18 cellular contexts compared by ENCODE assay signal in genomic region chr10:96421995-96422394, GRCh38.
"Had no signal": no experiment of that assay in that cellular context is flagged by ENCODE, and none has a peak within 500 bp of the region (broad histone marks: within the 10 kb centered on the region; RNA-seq: fewer than 3 reads in every experiment).

No MANE protein-coding gene starts in this region.

- H3K27ac ChIP-seq: coronary artery, heart right ventricle, lower lobe of right lung, thyroid gland had no signal

- DNase-seq: activated CD4-positive, alpha-beta T cell treated with anti-CD3 and anti-CD28 coated beads for 4 hours; activated CD4-positive, alpha-beta T cell treated with anti-CD3 and anti-CD28 coated beads, Interleukin-2, amount 50 U/mL, for 48 hours; activated CD4-positive, CD25-positive, alpha-beta regulatory T cell; activated naive CD4-positive, alpha-beta T cell treated with Interleukin-2 at 50 U/mL for 16 hours; activated naive CD8-positive, alpha-beta T cell treated with anti-CD3 and anti-CD28 coated beads for 36 hours; activated T-cell treated with anti-CD3 and anti-CD28 coated beads, Interleukin-2, amount 50 U/mL, for 48 hours; heart right ventricle; left colon; lower lobe of right lung; mesendoderm; naive B cell; stimulated activated CD4-positive, alpha-beta T cell treated with anti-CD3 and anti-CD28 coated beads, Interleukin-4, amount 100 ng/mL, for 1 hour; stimulated activated naive CD4-positive, alpha-beta T cell treated with Interleukin-2 at 50 U/mL for 16 hours; T-helper 17 cell; thyroid gland had no signal

- H3K4me3 ChIP-seq: coronary artery, heart right ventricle, lower lobe of right lung, thyroid gland had no signal

- H3K36me3 ChIP-seq: heart right ventricle, lower lobe of right lung, thyroid gland had no signal

- H3K27me3 ChIP-seq: heart right ventricle, thyroid gland had no signal

- H3K4me1 Mint-ChIP-seq: activated naive CD8-positive, alpha-beta T cell treated with anti-CD3 and anti-CD28 coated beads for 36 hours; central memory CD8-positive, alpha-beta T cell had no signal

- H3K4me1 ChIP-seq: lower lobe of right lung, thyroid gland had no signal

- H3K27ac Mint-ChIP-seq: activated naive CD8-positive, alpha-beta T cell treated with anti-CD3 and anti-CD28 coated beads for 36 hours; naive B cell; T-helper 17 cell had no signal

- H3K36me3 Mint-ChIP-seq: activated naive CD8-positive, alpha-beta T cell treated with anti-CD3 and anti-CD28 coated beads for 36 hours; naive B cell had no signal

- ATAC-seq: left colon, T-helper 17 cell had no signal

- H3K4me3 Mint-ChIP-seq: activated naive CD8-positive, alpha-beta T cell treated with anti-CD3 and anti-CD28 coated beads for 36 hours; central memory CD8-positive, alpha-beta T cell; naive B cell; neural crest cell; T-helper 17 cell had no signal

- H3K9me3 ChIP-seq: heart right ventricle, lower lobe of right lung, thyroid gland had no signal

- H3K9me3 Mint-ChIP-seq: activated naive CD8-positive, alpha-beta T cell treated with anti-CD3 and anti-CD28 coated beads for 36 hours; central memory CD8-positive, alpha-beta T cell; naive B cell; neural crest cell had no signal
